Comparison of ENCODE assay signal across 8 cellular contexts in the genomic region with DNA sequence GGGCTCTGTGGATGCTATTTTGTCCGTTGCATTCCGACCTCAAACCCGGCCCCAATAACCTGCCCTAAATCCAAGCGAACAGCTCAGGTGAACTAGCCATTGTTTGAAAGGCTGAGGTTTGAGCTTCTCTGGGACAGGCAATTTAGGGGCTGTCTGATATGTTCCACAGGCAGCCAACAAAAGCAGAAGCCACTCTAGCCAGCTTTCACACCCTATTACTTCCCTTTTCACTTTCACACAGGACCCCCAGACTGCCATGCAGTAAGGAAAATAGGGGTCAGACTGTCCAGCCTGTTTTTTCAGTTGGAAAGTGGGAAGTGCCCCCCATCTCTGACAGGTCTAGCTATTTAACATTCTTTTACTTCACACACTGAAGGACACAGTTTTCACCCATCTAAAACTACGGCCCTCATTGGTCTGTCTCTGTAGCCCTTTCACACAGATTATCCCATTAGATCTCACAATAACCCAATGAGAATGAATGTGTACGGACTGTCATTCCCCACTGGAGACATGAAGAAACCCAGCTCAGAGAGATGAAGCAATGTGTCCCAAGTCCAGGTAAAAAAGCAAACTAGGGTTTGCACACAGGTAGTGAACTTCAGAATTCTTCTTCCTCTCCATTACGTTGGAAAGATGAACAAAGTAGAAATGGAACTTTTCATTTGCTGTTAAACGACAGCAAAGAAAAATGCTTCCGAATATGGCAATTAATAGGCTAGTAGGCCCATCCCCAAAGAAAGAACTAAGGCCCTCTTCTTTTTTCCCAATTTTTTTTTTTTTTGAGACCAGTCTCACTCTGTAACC. TPM values are rescaled to one million over a fixed set of nuclear protein-coding genes. Genes with fewer than 3 reads are reported as not detected.
A peak's percentile ranks its signal among the peaks of the same experiment; 100 is the strongest.
DNase-seq lines count a peak whose midpoint lies in the region; ATAC-seq and TF ChIP-seq lines count a peak whose summit lies in the region.
"Had no signal": no experiment of that assay in that cellular context is flagged by ENCODE, and none has a peak within 500 bp of the region (broad histone marks: within the 10 kb centered on the region; RNA-seq: fewer than 3 reads in every experiment).

No MANE protein-coding gene starts in this region.

- H3K4me1 ChIP-seq in osteoblast (ENCODE audit: insufficient read depth, low read length) (peaks cover 17% of the 10 kb centered on the region), aorta (ENCODE audit: control insufficient read depth in 1 of 2, insufficient read depth in 2 of 2, low read length in 2 of 2) (peaks cover 1 to 5% of the 10 kb centered on the region in 2 donors)

- no peak for TF ChIP-seq CTCF in GM12865 (IDR thresholded peaks at IDR 0.05; ENCODE audit: insufficient read depth, low read depth, low read length, missing control alignments)
- TF ChIP-seq CTCF in coronary artery (IDR thresholded peaks at IDR 0.05) = no peak
- TF ChIP-seq CTCF in osteoblast (IDR thresholded peaks at IDR 0.05; ENCODE audit: extremely low read depth, low read depth, low read length) = no peak

- H3K27ac ChIP-seq in coronary artery = no peak overlapping the region
- no peak overlapping the region for H3K27ac ChIP-seq in osteoblast (ENCODE audit: low read depth, low read length)
- no peak overlapping the region for H3K27ac ChIP-seq in aorta (ENCODE audit: low read depth in 1 of 2, low read length in 2 of 2)

- H3K79me2 ChIP-seq in osteoblast (ENCODE audit: insufficient read depth, low read length) = peaks cover 63% of the 10 kb centered on the region

- H3K27me3 ChIP-seq in osteoblast (ENCODE audit: insufficient read depth, low read length) = no peaks in the 10 kb centered on the region
- H3K27me3 ChIP-seq in aorta (ENCODE audit: control insufficient read depth in 1 of 2, insufficient read depth in 2 of 2, low read length in 1 of 2) = no peaks in the 10 kb centered on the region

- H3K4me2 ChIP-seq in osteoblast (ENCODE audit: insufficient read depth, low read length) = peak overlapping the region; percentile 11

- H3K36me3 ChIP-seq in osteoblast (ENCODE audit: insufficient read depth, low read length) = no peaks in the 10 kb centered on the region
- no peaks in the 10 kb centered on the region for H3K36me3 ChIP-seq in aorta (ENCODE audit: control insufficient read depth in 1 of 2, insufficient read depth in 2 of 2, low read length in 1 of 2)

- H2AFZ ChIP-seq in osteoblast (ENCODE audit: low read length) = no peak overlapping the region

- peak; percentile 53 for DNase-seq in GM12865 (ENCODE audit: low read depth)
- DNase-seq in MV-4-11 (lab: John Stamatoyannopoulos, UW) = peak; percentile 81
- no peak for DNase-seq in coronary artery (ENCODE audit: low spot score)
- DNase-seq in osteoblast (ENCODE audit: insufficient read length, low spot score, missing footprints) = peak; percentile 68
- no peak for DNase-seq in aorta
- no peak for DNase-seq in islet precursor cell
- no peak for DNase-seq in stimulated activated CD4-positive, alpha-beta T cell treated with anti-CD3 and anti-CD28 coated beads, Interleukin-4, amount 100 ng/mL, for 24 hours
- DNase-seq: NCI-H2107 had no signal

- intact Hi-C loops in aorta (cut with DNase I) = no loop called here

- H4K20me1 ChIP-seq in osteoblast (ENCODE audit: insufficient read depth, low read length) = peaks cover 49% of the 10 kb centered on the region

- no peak for ATAC-seq in aorta (ENCODE audit: low FRiP score)

- H3K4me3 ChIP-seq in GM12865 (ENCODE audit: low read depth, low read length) (peak overlapping the region; percentile 81), coronary artery (peak overlapping the region; percentile 25), osteoblast (ENCODE audit: insufficient read depth, low read length) (no peak overlapping the region), aorta (ENCODE audit: low read length in 2 of 2) (no peak overlapping the region)

- 79 to 81% methylated on average over 9 of the region's 9 CpGs for WGBS in aorta, 2 donors

- H3K9me3 ChIP-seq in osteoblast (ENCODE audit: low read depth, low read length) (no peaks in the 10 kb centered on the region), aorta (ENCODE audit: control insufficient read depth, low read length) (no peaks in the 10 kb centered on the region)

RNA-seq across cellular contexts. Expression of a gene that starts 1.9 kb away (rescaled TPM):
- total RNA-seq in osteoblast (17.4 and 20.6 TPM in 2 replicates), aorta (10 to 100 TPM; 30.5 to 35.9 TPM)
- polyA plus RNA-seq in aorta = 10 to 100 TPM; 43.5 to 46.5 TPM

RNA-seq across cellular contexts. Expression of a gene that starts 4.8 kb away (rescaled TPM):
- 2.1 and 4.3 TPM in 2 replicates for total RNA-seq in osteoblast
- 10 to 100 TPM; 26.2 to 45.8 TPM for total RNA-seq in aorta
- 10 to 100 TPM in 1 of 2 donors, 1 to 10 TPM in 1; 6.3 to 55.8 TPM for polyA plus RNA-seq in aorta

Comparison
In these comparisons a context has a peak if more than half of its experiments do, and no peak if none do; other contexts are left out.
1. DNase-seq: peak in GM12865 (single experiment), MV-4-11 (single experiment) and osteoblast (single experiment); none in coronary artery (single experiment), aorta (0 of 2), islet precursor cell (single experiment) and stimulated activated CD4-positive, alpha-beta T cell treated with anti-CD3 and anti-CD28 coated beads, Interleukin-4, amount 100 ng/mL, for 24 hours (single experiment).
2. H3K4me3 ChIP-seq: peak in GM12865 (single experiment) and coronary artery (single experiment); none in osteoblast (single experiment) and aorta (0 of 2).